ENCODE assay signal across 1 cellular context in the genomic region with DNA sequence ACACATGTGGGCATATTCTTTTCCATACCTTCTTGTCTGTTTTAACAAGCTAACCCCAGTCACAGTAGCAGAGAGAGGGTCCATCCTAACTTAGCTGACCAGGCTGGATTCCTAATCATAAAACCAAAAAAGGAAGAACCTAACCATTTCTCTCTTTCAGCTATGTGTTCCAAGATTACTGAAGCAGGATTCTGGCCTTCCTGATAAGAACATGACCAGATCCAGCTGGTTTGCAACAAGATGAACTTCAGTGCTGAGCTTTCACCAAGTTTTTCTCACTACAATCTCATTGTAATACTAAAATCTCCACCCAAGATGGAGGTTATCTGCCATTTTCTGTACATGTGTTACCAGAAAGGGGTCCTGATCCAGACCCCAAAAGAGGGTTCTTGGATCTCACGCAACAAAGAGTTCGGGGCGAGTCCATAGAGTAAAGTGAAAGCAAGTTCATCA.
TF ChIP-seq lines count a peak whose summit lies in the region.

No MANE protein-coding gene starts in this region.

TF ChIP-seq in WTC11, 78 proteins besides CTCF, POLR2A, EP300 and RAD21 (continued from another document):
- TF ChIP-seq, protein P1, sequence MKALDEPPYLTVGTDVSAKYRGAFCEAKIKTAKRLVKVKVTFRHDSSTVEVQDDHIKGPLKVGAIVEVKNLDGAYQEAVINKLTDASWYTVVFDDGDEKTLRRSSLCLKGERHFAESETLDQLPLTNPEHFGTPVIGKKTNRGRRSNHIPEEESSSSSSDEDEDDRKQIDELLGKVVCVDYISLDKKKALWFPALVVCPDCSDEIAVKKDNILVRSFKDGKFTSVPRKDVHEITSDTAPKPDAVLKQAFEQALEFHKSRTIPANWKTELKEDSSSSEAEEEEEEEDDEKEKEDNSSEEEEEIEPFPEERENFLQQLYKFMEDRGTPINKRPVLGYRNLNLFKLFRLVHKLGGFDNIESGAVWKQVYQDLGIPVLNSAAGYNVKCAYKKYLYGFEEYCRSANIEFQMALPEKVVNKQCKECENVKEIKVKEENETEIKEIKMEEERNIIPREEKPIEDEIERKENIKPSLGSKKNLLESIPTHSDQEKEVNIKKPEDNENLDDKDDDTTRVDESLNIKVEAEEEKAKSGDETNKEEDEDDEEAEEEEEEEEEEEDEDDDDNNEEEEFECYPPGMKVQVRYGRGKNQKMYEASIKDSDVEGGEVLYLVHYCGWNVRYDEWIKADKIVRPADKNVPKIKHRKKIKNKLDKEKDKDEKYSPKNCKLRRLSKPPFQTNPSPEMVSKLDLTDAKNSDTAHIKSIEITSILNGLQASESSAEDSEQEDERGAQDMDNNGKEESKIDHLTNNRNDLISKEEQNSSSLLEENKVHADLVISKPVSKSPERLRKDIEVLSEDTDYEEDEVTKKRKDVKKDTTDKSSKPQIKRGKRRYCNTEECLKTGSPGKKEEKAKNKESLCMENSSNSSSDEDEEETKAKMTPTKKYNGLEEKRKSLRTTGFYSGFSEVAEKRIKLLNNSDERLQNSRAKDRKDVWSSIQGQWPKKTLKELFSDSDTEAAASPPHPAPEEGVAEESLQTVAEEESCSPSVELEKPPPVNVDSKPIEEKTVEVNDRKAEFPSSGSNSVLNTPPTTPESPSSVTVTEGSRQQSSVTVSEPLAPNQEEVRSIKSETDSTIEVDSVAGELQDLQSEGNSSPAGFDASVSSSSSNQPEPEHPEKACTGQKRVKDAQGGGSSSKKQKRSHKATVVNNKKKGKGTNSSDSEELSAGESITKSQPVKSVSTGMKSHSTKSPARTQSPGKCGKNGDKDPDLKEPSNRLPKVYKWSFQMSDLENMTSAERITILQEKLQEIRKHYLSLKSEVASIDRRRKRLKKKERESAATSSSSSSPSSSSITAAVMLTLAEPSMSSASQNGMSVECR (CRISPR knock-in tag; IDR thresholded peaks at IDR 0.05; ENCODE audit: borderline replicate concordance), result no peak
- no peak for TF ChIP-seq RELA (CRISPR knock-in tag; IDR thresholded peaks at IDR 0.05; ENCODE audit: borderline replicate concordance)
